Comparison of ENCODE assay signal across 8 cellular contexts in genomic region chr2:119659601-119660342, GRCh38. TPM values are rescaled to one million over a fixed set of nuclear protein-coding genes. Genes with fewer than 3 reads are reported as not detected.
A peak's percentile ranks its signal among the peaks of the same experiment; 100 is the strongest.
DNase-seq lines count a peak whose midpoint lies in the region; ATAC-seq and TF ChIP-seq lines count a peak whose summit lies in the region.

No MANE protein-coding gene starts in this region.

- DNase-seq in DMS79 treated with DMSO at 0.1 percent for 48 hours (lab: John Stamatoyannopoulos, UW) (peak; percentile 40), HL-60 (ENCODE audit: low read depth in 1 of 2, low spot score in 1 of 2) (peak in 1 of 2 experiments; percentile 44), RPMI8226 (peak; percentile 55), mammary epithelial cell (no peak), right lobe of liver (peak in 1 of 3 donors; percentile 36), upper lobe of right lung (no peak), islet precursor cell (no peak)

- H3K4me1 ChIP-seq in mammary epithelial cell (ENCODE audit: insufficient read depth, low read length) (no peaks in the 10 kb centered on the region), right lobe of liver (no peaks in the 10 kb centered on the region), upper lobe of right lung (peaks cover 3% of the 10 kb centered on the region)

- H2AFZ ChIP-seq in mammary epithelial cell (ENCODE audit: low read depth, low read length) = peak overlapping the region; percentile 40

- no peaks in the 10 kb centered on the region for H3K27me3 ChIP-seq in HL-60 (ENCODE audit: insufficient read depth, poor library complexity, severe bottlenecking)
- H3K27me3 ChIP-seq in mammary epithelial cell (ENCODE audit: insufficient read depth, low read length) = no peaks in the 10 kb centered on the region
- H3K27me3 ChIP-seq in right lobe of liver = no peaks in the 10 kb centered on the region
- H3K27me3 ChIP-seq in upper lobe of right lung = no peaks in the 10 kb centered on the region

- no peaks in the 10 kb centered on the region for H3K36me3 ChIP-seq in mammary epithelial cell (ENCODE audit: insufficient read depth, low read length)
- no peaks in the 10 kb centered on the region for H3K36me3 ChIP-seq in right lobe of liver
- H3K36me3 ChIP-seq in upper lobe of right lung = no peaks in the 10 kb centered on the region

- no peaks in the 10 kb centered on the region for H3K9me3 ChIP-seq in mammary epithelial cell (replicated peaks; ENCODE audit: insufficient read depth, low read length)
- H3K9me3 ChIP-seq in right lobe of liver = no peaks in the 10 kb centered on the region
- H3K9me3 ChIP-seq in upper lobe of right lung = no peaks in the 10 kb centered on the region

- TF ChIP-seq CTCF in HL-60 (IDR thresholded peaks at IDR 0.05; ENCODE audit: insufficient read depth, low read length) = peak; percentile 81
- peak; percentile 89 to 96 for TF ChIP-seq CTCF in mammary epithelial cell (conservative IDR thresholded peaks at IDR 0.05 in 1 of 2, IDR thresholded peaks at IDR 0.05 in 1 of 2; ENCODE audit: extremely low read depth in 1 of 2, insufficient read depth in 1 of 2, low read depth in 1 of 2, low read length in 2 of 2)
- peak; percentile 71 to 87 (median 86) for TF ChIP-seq CTCF in right lobe of liver (IDR thresholded peaks at IDR 0.05)
- peak; percentile 93 for TF ChIP-seq CTCF in upper lobe of right lung (IDR thresholded peaks at IDR 0.05)

- dilution Hi-C loops in mammary epithelial cell (cut with HindIII; ENCODE audit: low sequenced_read_pairs) = no loop called here

- WGBS in mammary epithelial cell (ENCODE audit: low coverage, missing lambda C conversion rate) = 42% methylated on average over 8 of the region's 8 CpGs
- WGBS in right lobe of liver (ENCODE audit: insufficient coverage, low coverage, low lambda C conversion rate, missing lambda C conversion rate) = 33% methylated on average over 5 of the region's 8 CpGs

- no peaks in the 10 kb centered on the region for H4K20me1 ChIP-seq in mammary epithelial cell (ENCODE audit: insufficient read depth, low read length)

- no peak overlapping the region for H3K4me2 ChIP-seq in mammary epithelial cell (ENCODE audit: insufficient read depth, low read depth, low read length)

- peak; percentile 77 to 85 (median 84) for ATAC-seq in right lobe of liver
- peak; percentile 81 for ATAC-seq in upper lobe of right lung
- no peak for ATAC-seq in HG02678 (IDR thresholded peaks at IDR 0.05; ENCODE audit: unreplicated experiment)

- in situ Hi-C loops in mammary epithelial cell (cut with MboI; ENCODE audit: low sequenced_read_pairs in 2 of 2) = loop anchor here in 1 of 2 donors (25.0 kb wide), 1 partner anchor 247 kb away; no protein-coding TSS in a partner anchor

- intact Hi-C loops in mammary epithelial cell (cut with micrococcal nuclease) = loop anchor here (1.0 to 5.0 kb wide), 5 partner anchors 18 to 518 kb away; no protein-coding TSS in a partner anchor
- intact Hi-C loops in right lobe of liver (cut with DNase I) = no loop called here
- intact Hi-C loops in upper lobe of right lung (cut with DNase I) = no loop called here

- CTCF ChIA-PET in mammary epithelial cell (lab: Charles Lee; ENCODE audit: low non-redundant PET) = no interaction called here

- TF ChIP-seq POLR2A in right lobe of liver (IDR thresholded peaks at IDR 0.05) = no peak

- H3K4me3 ChIP-seq in HL-60 (replicated peaks; ENCODE audit: insufficient read depth, low read length) = no peak overlapping the region
- no peak overlapping the region for H3K4me3 ChIP-seq in mammary epithelial cell (replicated peaks in 1 of 3; ENCODE audit: insufficient read depth in 1 of 3, low read depth in 2 of 3, low read length in 3 of 3)
- no peak overlapping the region for H3K4me3 ChIP-seq in right lobe of liver
- no peak overlapping the region for H3K4me3 ChIP-seq in upper lobe of right lung

- H3K79me2 ChIP-seq in mammary epithelial cell (ENCODE audit: insufficient read depth, low read length) = no peaks in the 10 kb centered on the region

- no peak overlapping the region for H3K9ac ChIP-seq in mammary epithelial cell (ENCODE audit: insufficient read depth, low read length)

- H3K27ac ChIP-seq in HL-60 (replicated peaks) (no peak overlapping the region), mammary epithelial cell (ENCODE audit: insufficient read depth, low read depth, low read length) (no peak overlapping the region), right lobe of liver (no peak overlapping the region), upper lobe of right lung (no peak overlapping the region)

- BruUV-seq in mammary epithelial cell (replicated peaks; lab: Mats Ljungman, UMichigan) = no TSS peak

RNA-seq across cellular contexts. Expression of gene TMEM177, which starts 19.2 kb away (rescaled TPM):
- total RNA-seq in mammary epithelial cell = 10 to 100 TPM; 11.7 to 13.3 TPM
- 21.9 TPM for polyA plus RNA-seq in mammary epithelial cell
- polyA minus RNA-seq in mammary epithelial cell = 12.2 TPM
- 10 to 100 TPM; 12.9 to 27.0 (median 17.9) TPM for total RNA-seq in right lobe of liver
- total RNA-seq in upper lobe of right lung = 5.9 TPM

Comparison
In these comparisons a context has a peak if more than half of its experiments do, and no peak if none do; other contexts are left out.
1. DNase-seq: peak in DMS79 treated with DMSO at 0.1 percent for 48 hours (single experiment) and RPMI8226 (single experiment); none in mammary epithelial cell (single experiment), upper lobe of right lung (single experiment) and islet precursor cell (single experiment).
2. Peak in every context shown above with its lines, with median percentiles within 50 percentile points of each other: CTCF ChIP-seq.